In genomic region chr6:132218063-132218696, GRCh38 we compare ENCODE assay signal across 9 cellular contexts.
DNase-seq lines count a peak whose midpoint lies in the region; ATAC-seq and TF ChIP-seq lines count a peak whose summit lies in the region.
"Had no signal": no experiment of that assay in that cellular context is flagged by ENCODE, and none has a peak within 500 bp of the region (broad histone marks: within the 10 kb centered on the region; RNA-seq: fewer than 3 reads in every experiment).

No MANE protein-coding gene starts in this region.

- peak; percentile 46 for ATAC-seq in esophagus mucosa
- ATAC-seq in GM18907 (IDR thresholded peaks at IDR 0.05; ENCODE audit: unreplicated experiment) = no peak
- no peak for ATAC-seq in HG03469 (IDR thresholded peaks at IDR 0.05; ENCODE audit: unreplicated experiment)

- H3K79me2 ChIP-seq in OCI-LY1 (ENCODE audit: insufficient read depth, low read length) = no peaks in the 10 kb centered on the region

- no peaks in the 10 kb centered on the region for H3K9me2 ChIP-seq in OCI-LY1 (ENCODE audit: low read depth, low read length)

- H3F3A ChIP-seq in OCI-LY1 (ENCODE audit: insufficient read depth, low read length) = no peaks in the 10 kb centered on the region

- DNase-seq in NCI-H2107 treated with DMSO at 0.1 percent for 48 hours (lab: John Stamatoyannopoulos, UW; ENCODE audit: unreplicated experiment) (peak; percentile 2), NCI-H2107 (lab: John Stamatoyannopoulos, UW) (no peak), retinal pigment epithelial cell (ENCODE audit: low read depth) (no peak), cerebellum (ENCODE audit: low spot score) (no peak)

- H2AFZ ChIP-seq in OCI-LY1 (ENCODE audit: low read length) = no peak overlapping the region

- no peak overlapping the region for H3K9ac ChIP-seq in OCI-LY1 (ENCODE audit: low read length)
- H3K9ac ChIP-seq: BLaER1 treated with 17β-estradiol and CSF1 and Interleukin-3, amounts not matched to agents 10 nM and 100 nM had no signal

- no peaks in the 10 kb centered on the region for H4K20me1 ChIP-seq in OCI-LY1 (ENCODE audit: insufficient read depth, low read length)
- H4K20me1 ChIP-seq: BLaER1 treated with 17β-estradiol and CSF1 and Interleukin-3, amounts not matched to agents 10 nM and 100 nM had no signal

- H3K9me3 ChIP-seq in OCI-LY1 (ENCODE audit: low read length) = no peaks in the 10 kb centered on the region
- H3K9me3 ChIP-seq: BLaER1 treated with 17β-estradiol and CSF1 and Interleukin-3, amounts not matched to agents 10 nM and 100 nM had no signal

- no peaks in the 10 kb centered on the region for H3K4me1 ChIP-seq in OCI-LY1 (ENCODE audit: insufficient read depth, low read length, severe bottlenecking)
- H3K4me1 ChIP-seq: BLaER1 treated with 17β-estradiol and CSF1 and Interleukin-3, amounts not matched to agents 10 nM and 100 nM had no signal

- H3K4me2 ChIP-seq in OCI-LY1 (ENCODE audit: low read length) = no peak overlapping the region
- H3K4me2 ChIP-seq: BLaER1 treated with 17β-estradiol and CSF1 and Interleukin-3, amounts not matched to agents 10 nM and 100 nM had no signal

- H3K27ac ChIP-seq in OCI-LY1 (ENCODE audit: low read depth, low read length, poor library complexity, severe bottlenecking) = no peak overlapping the region
- H3K27ac ChIP-seq: BLaER1 treated with 17β-estradiol and CSF1 and Interleukin-3, amounts not matched to agents 10 nM and 100 nM had no signal

- H3K27me3 ChIP-seq in OCI-LY1 (ENCODE audit: insufficient read depth, low read length) = no peaks in the 10 kb centered on the region

- H3K4me3 ChIP-seq in OCI-LY1 (ENCODE audit: low read depth, low read length, poor library complexity, severe bottlenecking) = no peak overlapping the region
- H3K4me3 ChIP-seq in retinal pigment epithelial cell (ENCODE audit: low read length) = no peak overlapping the region
- H3K4me3 ChIP-seq: BLaER1 treated with 17β-estradiol and CSF1 and Interleukin-3, amounts not matched to agents 10 nM and 100 nM had no signal

- H3K36me3 ChIP-seq in OCI-LY1 (ENCODE audit: insufficient read depth, low read length) = no peaks in the 10 kb centered on the region
- H3K36me3 ChIP-seq: BLaER1 treated with 17β-estradiol and CSF1 and Interleukin-3, amounts not matched to agents 10 nM and 100 nM had no signal

- peak; percentile 27; the same call in 1 of the 2 replicates for TF ChIP-seq CTCF in OCI-LY1 (IDR thresholded peaks at IDR 0.05; ENCODE audit: low read length)
- peak; percentile 51 for TF ChIP-seq CTCF in retinal pigment epithelial cell (conservative IDR thresholded peaks at IDR 0.05; ENCODE audit: low read depth, low read length)
